Comparison of ENCODE assay signal across 1 cellular context in genomic region chr6:160134337-160134751, GRCh38. TPM values are rescaled to one million over a fixed set of nuclear protein-coding genes. Genes with fewer than 3 reads are reported as not detected.
"Had no signal": no experiment of that assay in that cellular context is flagged by ENCODE, and none has a peak within 500 bp of the region (broad histone marks: within the 10 kb centered on the region; RNA-seq: fewer than 3 reads in every experiment).

No MANE protein-coding gene starts in this region.

RNA-seq across cellular contexts. Expression of gene SLC22A1, which starts 12.7 kb away (rescaled TPM):
- total RNA-seq: ascending aorta had no signal
